1 cellular context compared by ENCODE assay signal in genomic region chr3:54042259-54042823, GRCh38.
TF ChIP-seq lines count a peak whose summit lies in the region.

No MANE protein-coding gene starts in this region.

TF ChIP-seq in HCT116, 20 proteins besides CTCF, POLR2A, EP300 and RAD21:
- no peak for TF ChIP-seq TCF7L2 (IDR thresholded peaks at IDR 0.05; ENCODE audit: borderline replicate concordance, extremely low read depth, insufficient read depth, insufficient read length)
TF ChIP-seq in HCT116: peak in this region for 0.
